In the genomic region with DNA sequence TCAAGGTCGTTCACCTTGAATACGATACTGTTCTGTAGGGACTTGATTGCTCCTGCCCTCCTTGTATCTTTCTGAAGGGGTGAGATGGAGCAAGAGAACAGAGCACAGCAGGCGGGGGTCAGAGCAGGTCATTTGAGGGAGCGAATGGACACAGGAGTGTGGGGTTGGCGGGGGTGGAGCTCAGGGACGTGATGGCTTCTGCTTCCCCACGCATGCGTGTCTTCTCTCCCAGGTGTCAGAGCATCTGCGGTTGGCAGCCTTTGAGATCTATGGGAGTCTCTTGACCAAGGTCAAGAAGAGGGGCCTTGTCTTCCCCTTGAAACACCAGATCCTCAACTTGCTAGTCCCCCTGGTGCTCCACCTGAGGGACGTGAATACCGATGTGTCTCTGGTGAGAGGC, we compare ENCODE assay signal across 15 cellular contexts.
DNase-seq lines count a peak whose midpoint lies in the region; ATAC-seq and TF ChIP-seq lines count a peak whose summit lies in the region.
"Had no signal": no experiment of that assay in that cellular context is flagged by ENCODE, and none has a peak within 500 bp of the region (broad histone marks: within the 10 kb centered on the region; RNA-seq: fewer than 3 reads in every experiment).

No MANE protein-coding gene starts in this region.

- H3K27me3 ChIP-seq in H7 (ENCODE audit: control insufficient read depth, insufficient read depth, low read length): no peaks in the 10 kb centered on the region
- no peaks in the 10 kb centered on the region for H3K27me3 ChIP-seq in CD8-positive, alpha-beta T cell (ENCODE audit: insufficient read depth, low read length)

- H3K9me3 Mint-ChIP-seq in activated T-cell treated with anti-CD3 and anti-CD28 coated beads, Interleukin-2, amount 50 U/mL, for 24 hours: no peaks in the 10 kb centered on the region
- no peaks in the 10 kb centered on the region for H3K9me3 Mint-ChIP-seq in activated T-cell treated with anti-CD3 and anti-CD28 coated beads, Interleukin-2, amount 50 U/mL, for 72 hours
- no peaks in the 10 kb centered on the region for H3K9me3 Mint-ChIP-seq in CD8-positive, alpha-beta T cell
- H3K9me3 Mint-ChIP-seq: CD4-positive, alpha-beta memory T cell had no signal

- CTCF ChIA-PET in CD8-positive, alpha-beta T cell (lab: Charles Lee): interaction anchor here (1.3 to 2.2 kb wide), 2 partner anchors 13 to 83 kb away, joined by 4 to 14 read pairs; no protein-coding TSS in a partner anchor

- H3K27ac ChIP-seq in CD8-positive, alpha-beta T cell (ENCODE audit: low read depth, low read length): no peak overlapping the region
- H3K27ac ChIP-seq: GM23248 had no signal

- no peak for ATAC-seq in activated T-cell treated with anti-CD3 and anti-CD28 coated beads, Interleukin-2, amount 50 U/mL, for 72 hours (replicated peaks in 1 of 2)
- no peak for ATAC-seq in CD8-positive, alpha-beta T cell

- no peak overlapping the region for H3K4me3 ChIP-seq in H7 (ENCODE audit: insufficient read depth, low read depth, low read length)
- H3K4me3 ChIP-seq in CD8-positive, alpha-beta T cell (ENCODE audit: low read depth, low read length): no peak overlapping the region
- H3K4me3 ChIP-seq: GM23248 had no signal

- H3K9me3 ChIP-seq in CD8-positive, alpha-beta T cell (ENCODE audit: low read length): no peaks in the 10 kb centered on the region
- H3K9me3 ChIP-seq: Caco-2 had no signal

- H3K4me1 ChIP-seq in CD8-positive, alpha-beta T cell (ENCODE audit: insufficient read depth, low read length): no peaks in the 10 kb centered on the region
- H3K4me1 ChIP-seq: Caco-2 had no signal

- intact Hi-C loops in CD8-positive, alpha-beta T cell (cut with DNase I, micrococcal nuclease): no loop called here

- DNase-seq in activated T-cell treated with anti-CD3 and anti-CD28 coated beads, Interleukin-2, amount 50 U/mL, for 24 hours: peak; percentile 22
- no peak for DNase-seq in activated T-cell treated with anti-CD3 and anti-CD28 coated beads, Interleukin-2, amount 50 U/mL, for 72 hours
- DNase-seq in H7 (peak; percentile 12), ecto neural progenitor cell (ENCODE audit: low spot score) (peak; percentile 34), COLO829 (ENCODE audit: low spot score) (no peak), NOMO-1 treated with dmso at 0.1 percent for 144 hours (lab: John Stamatoyannopoulos, UW; ENCODE audit: unreplicated experiment) (no peak)
- DNase-seq in CD8-positive, alpha-beta T cell: no peak
- DNase-seq: 8988T; C1 segment of cervical spinal cord; Caco-2; CD4-positive, alpha-beta memory T cell; DMS 273 treated with DMSO at 0.1 percent for 48 hours; GM23248; KBM-7 had no signal

- H3K36me3 ChIP-seq in H7 (replicated peaks; ENCODE audit: control insufficient read depth, insufficient read depth, low read length): no peaks in the 10 kb centered on the region
- no peaks in the 10 kb centered on the region for H3K36me3 ChIP-seq in CD8-positive, alpha-beta T cell (ENCODE audit: insufficient read depth, low read length)

- H3K27ac Mint-ChIP-seq in activated T-cell treated with anti-CD3 and anti-CD28 coated beads, Interleukin-2, amount 50 U/mL, for 24 hours: no peak overlapping the region
- H3K27ac Mint-ChIP-seq in activated T-cell treated with anti-CD3 and anti-CD28 coated beads, Interleukin-2, amount 50 U/mL, for 72 hours: no peak overlapping the region
- H3K27ac Mint-ChIP-seq in CD8-positive, alpha-beta T cell: no peak overlapping the region
- H3K27ac Mint-ChIP-seq: B cell; CD4-positive, alpha-beta memory T cell had no signal

- H3K27me3 Mint-ChIP-seq in activated T-cell treated with anti-CD3 and anti-CD28 coated beads, Interleukin-2, amount 50 U/mL, for 24 hours: no peaks in the 10 kb centered on the region
- H3K27me3 Mint-ChIP-seq in activated T-cell treated with anti-CD3 and anti-CD28 coated beads, Interleukin-2, amount 50 U/mL, for 72 hours (ENCODE audit: low read depth): peaks cover 23% of the 10 kb centered on the region
- peaks cover 5% of the 10 kb centered on the region for H3K27me3 Mint-ChIP-seq in CD8-positive, alpha-beta T cell (ENCODE audit: low read depth)

- H3K4me3 Mint-ChIP-seq in activated T-cell treated with anti-CD3 and anti-CD28 coated beads, Interleukin-2, amount 50 U/mL, for 24 hours: no peak overlapping the region
- no peak overlapping the region for H3K4me3 Mint-ChIP-seq in activated T-cell treated with anti-CD3 and anti-CD28 coated beads, Interleukin-2, amount 50 U/mL, for 72 hours
- no peak overlapping the region for H3K4me3 Mint-ChIP-seq in CD8-positive, alpha-beta T cell
- H3K4me3 Mint-ChIP-seq: B cell; CD4-positive, alpha-beta memory T cell had no signal

- TF ChIP-seq CTCF in CD8-positive, alpha-beta T cell (IDR thresholded peaks at IDR 0.05): no peak

- POLR2A ChIA-PET in CD8-positive, alpha-beta T cell (lab: Charles Lee): no interaction called here

- no peaks in the 10 kb centered on the region for H3K4me1 Mint-ChIP-seq in activated T-cell treated with anti-CD3 and anti-CD28 coated beads, Interleukin-2, amount 50 U/mL, for 24 hours (ENCODE audit: low read depth)
- H3K4me1 Mint-ChIP-seq in activated T-cell treated with anti-CD3 and anti-CD28 coated beads, Interleukin-2, amount 50 U/mL, for 72 hours (ENCODE audit: low read depth): no peaks in the 10 kb centered on the region
- H3K4me1 Mint-ChIP-seq in CD8-positive, alpha-beta T cell (ENCODE audit: low read depth): no peaks in the 10 kb centered on the region

- no peaks in the 10 kb centered on the region for H3K36me3 Mint-ChIP-seq in activated T-cell treated with anti-CD3 and anti-CD28 coated beads, Interleukin-2, amount 50 U/mL, for 24 hours (ENCODE audit: low read depth)
- H3K36me3 Mint-ChIP-seq in activated T-cell treated with anti-CD3 and anti-CD28 coated beads, Interleukin-2, amount 50 U/mL, for 72 hours (ENCODE audit: insufficient read depth in 2 of 2): no peaks in the 10 kb centered on the region
- no peaks in the 10 kb centered on the region for H3K36me3 Mint-ChIP-seq in CD8-positive, alpha-beta T cell
- H3K36me3 Mint-ChIP-seq: CD4-positive, alpha-beta memory T cell had no signal

Comparison
In these comparisons a context has a peak if more than half of its experiments do, and no peak if none do; other contexts are left out.
1. DNase-seq: peak in activated T-cell treated with anti-CD3 and anti-CD28 coated beads, Interleukin-2, amount 50 U/mL, for 24 hours (single experiment), H7 (single experiment) and ecto neural progenitor cell (single experiment); none in activated T-cell treated with anti-CD3 and anti-CD28 coated beads, Interleukin-2, amount 50 U/mL, for 72 hours (0 of 2), COLO829 (single experiment), CD8-positive, alpha-beta T cell (0 of 7) and NOMO-1 treated with dmso at 0.1 percent for 144 hours (single experiment).